9 cellular contexts compared by ENCODE assay signal in the genomic region with DNA sequence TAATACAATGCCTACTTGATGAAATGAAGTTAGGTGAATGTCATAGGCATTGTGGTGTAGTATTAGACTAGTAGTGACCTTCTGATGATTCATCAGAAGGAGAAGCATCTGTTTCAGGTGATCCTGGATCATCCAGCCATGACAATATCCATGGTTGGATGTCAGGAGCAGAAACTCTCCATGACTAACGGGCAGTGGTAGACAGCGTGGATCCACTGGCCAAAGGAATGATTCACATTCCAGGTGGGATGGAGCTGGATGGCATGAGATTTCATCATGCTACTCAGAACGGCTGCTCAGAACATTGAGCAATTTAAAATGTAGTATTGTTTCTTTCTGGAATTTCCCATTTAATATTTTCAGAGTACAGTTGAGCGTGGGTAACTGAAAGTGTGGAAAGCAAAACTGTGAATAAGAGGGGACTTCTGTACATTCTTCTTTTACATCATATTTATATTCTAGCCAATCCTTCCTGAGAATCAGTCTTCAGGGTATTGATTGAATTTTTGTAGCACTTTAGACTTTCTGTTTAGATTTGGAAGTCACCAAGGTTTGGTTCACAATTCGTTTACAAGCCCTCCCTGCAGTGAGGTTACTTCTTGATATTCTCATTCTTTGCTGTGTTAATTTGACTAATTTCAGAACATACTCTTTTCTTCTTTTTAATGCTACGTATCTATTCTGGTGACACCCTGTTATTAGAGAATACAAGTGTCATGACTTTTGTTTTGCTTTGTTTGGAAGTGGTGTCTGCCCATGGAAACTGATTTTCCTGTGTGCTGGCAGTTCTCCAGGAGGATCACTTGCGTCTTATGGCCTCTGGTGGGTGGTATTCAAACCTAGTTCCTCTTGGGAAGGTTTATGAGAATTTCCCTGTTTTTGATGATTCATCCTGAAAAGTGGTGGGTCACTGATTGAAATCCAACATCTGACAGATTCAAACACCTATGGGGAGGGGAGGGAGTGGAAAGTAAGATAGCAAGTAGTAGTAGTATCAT. TPM values are rescaled to one million over a fixed set of nuclear protein-coding genes. Genes with fewer than 3 reads are reported as not detected.
A peak's percentile ranks its signal among the peaks of the same experiment; 100 is the strongest.
DNase-seq lines count a peak whose midpoint lies in the region; ATAC-seq and TF ChIP-seq lines count a peak whose summit lies in the region.
"Had no signal": no experiment of that assay in that cellular context is flagged by ENCODE, and none has a peak within 500 bp of the region (broad histone marks: within the 10 kb centered on the region; RNA-seq: fewer than 3 reads in every experiment).

No MANE protein-coding gene starts in this region.

- ATAC-seq in stimulated activated naive CD8-positive, alpha-beta T cell treated with anti-CD3 and anti-CD28 coated beads, Interleukin-15, amount 100 ng/mL, for 72 hours: peak; percentile 82
- ATAC-seq in GM19035 (IDR thresholded peaks at IDR 0.05; ENCODE audit: unreplicated experiment): no peak

- no peaks in the 10 kb centered on the region for H3K36me3 Mint-ChIP-seq in MCF 10A (ENCODE audit: insufficient read depth, unreplicated experiment)

- no peaks in the 10 kb centered on the region for H3K27me3 Mint-ChIP-seq in MCF 10A (ENCODE audit: insufficient read depth, unreplicated experiment)
- no peaks in the 10 kb centered on the region for H3K27me3 Mint-ChIP-seq in stimulated activated naive CD8-positive, alpha-beta T cell treated with anti-CD3 and anti-CD28 coated beads, Interleukin-15, amount 100 ng/mL, for 72 hours

- H3K27ac ChIP-seq in breast epithelium (no peak overlapping the region), OCI-LY3 (ENCODE audit: low read length) (peak overlapping the region; percentile 91)

- peak overlapping the region; percentile 27; the same call in 1 of the 2 replicates for H2AFZ ChIP-seq in OCI-LY3 (ENCODE audit: low read depth, low read length)

- intact Hi-C loops in MCF 10A (cut with micrococcal nuclease) (loop anchor here (1.0 to 2.0 kb wide), 3 partner anchors 13 to 514 kb away; no protein-coding TSS in a partner anchor), breast epithelium (cut with DNase I; ENCODE audit: low total_unique reads) (no loop called here)

- no peak for TF ChIP-seq POLR2A in breast epithelium (IDR thresholded peaks at IDR 0.05)

- H3K27ac Mint-ChIP-seq in MCF 10A (ENCODE audit: low read depth, unreplicated experiment): peak overlapping the region; percentile 98
- H3K27ac Mint-ChIP-seq in stimulated activated naive CD8-positive, alpha-beta T cell treated with anti-CD3 and anti-CD28 coated beads, Interleukin-15, amount 100 ng/mL, for 72 hours: peak overlapping the region; percentile 87 to 95

- peak overlapping the region; percentile 54 for H3K9ac ChIP-seq in OCI-LY3 (ENCODE audit: low read length)

- peak overlapping the region; percentile 65 for H3K4me3 Mint-ChIP-seq in MCF 10A (ENCODE audit: unreplicated experiment)
- peak overlapping the region; percentile 60 to 63 for H3K4me3 Mint-ChIP-seq in stimulated activated naive CD8-positive, alpha-beta T cell treated with anti-CD3 and anti-CD28 coated beads, Interleukin-15, amount 100 ng/mL, for 72 hours

- H3K9me3 Mint-ChIP-seq in MCF 10A (ENCODE audit: unreplicated experiment): no peaks in the 10 kb centered on the region
- H3K9me3 Mint-ChIP-seq in stimulated activated naive CD8-positive, alpha-beta T cell treated with anti-CD3 and anti-CD28 coated beads, Interleukin-15, amount 100 ng/mL, for 72 hours: peaks cover 0 to 4% of the 10 kb centered on the region in 2 donors

- H3K36me3 ChIP-seq in breast epithelium (no peaks in the 10 kb centered on the region), OCI-LY3 (replicated peaks; ENCODE audit: low read depth, low read length) (no peaks in the 10 kb centered on the region)

- H3K4me3 ChIP-seq in breast epithelium (no peak overlapping the region), OCI-LY3 (ENCODE audit: low read length) (peak overlapping the region; percentile 61), epithelial cell of proximal tubule (ENCODE audit: low read depth, low read length) (no peak overlapping the region)

- POLR2A ChIA-PET in MCF 10A (lab: Yijun Ruan, JAX): interaction anchor here (0.7 to 2.9 kb wide), 8 partner anchors 11 to 78 kb away, joined by 3 to 12 read pairs (median 4); a partner anchor contains a TSS

- TF ChIP-seq CTCF in MCF 10A (IDR thresholded peaks at IDR 0.05; ENCODE audit: unreplicated experiment): no peak
- TF ChIP-seq CTCF in breast epithelium (IDR thresholded peaks at IDR 0.05): no peak
- no peak for TF ChIP-seq CTCF in OCI-LY3 (IDR thresholded peaks at IDR 0.05; ENCODE audit: low read depth, low read length)
- peak; percentile 40 for TF ChIP-seq CTCF in epithelial cell of proximal tubule (conservative IDR thresholded peaks at IDR 0.05; ENCODE audit: low read depth, low read length)

- H3K4me1 ChIP-seq in breast epithelium: no peaks in the 10 kb centered on the region
- peaks cover 51% of the 10 kb centered on the region for H3K4me1 ChIP-seq in OCI-LY3 (ENCODE audit: low read length)

- H3K27me3 ChIP-seq in breast epithelium: no peaks in the 10 kb centered on the region
- H3K27me3 ChIP-seq in OCI-LY3 (ENCODE audit: low read depth, low read length): no peaks in the 10 kb centered on the region

- peak; percentile 98 for DNase-seq in MCF 10A (ENCODE audit: unreplicated experiment)
- no peak for DNase-seq in breast epithelium (ENCODE audit: low spot score in 2 of 2)
- peak; percentile 96 for DNase-seq in epithelial cell of proximal tubule (ENCODE audit: low read depth)
- DNase-seq in stimulated activated naive CD8-positive, alpha-beta T cell treated with anti-CD3 and anti-CD28 coated beads, Interleukin-15, amount 100 ng/mL, for 72 hours: no peak
- no peak for DNase-seq in NCI-H82 (lab: John Stamatoyannopoulos, UW)
- no peak for DNase-seq in NCI-H2029 treated with DMSO at 0.1 percent for 48 hours (lab: John Stamatoyannopoulos, UW)
- DNase-seq: MV-4-11 had no signal

- no peaks in the 10 kb centered on the region for H3K79me2 ChIP-seq in OCI-LY3 (ENCODE audit: low read length)

- CTCF ChIA-PET in MCF 10A (lab: Yijun Ruan, JAX): interaction anchor here (0.6 to 2.0 kb wide), 6 partner anchors 10 to 121 kb away, joined by 3 to 5 read pairs (median 4); a partner anchor contains a TSS

- peaks cover 18% of the 10 kb centered on the region for H3K4me1 Mint-ChIP-seq in MCF 10A (ENCODE audit: insufficient read depth, unreplicated experiment)
- H3K4me1 Mint-ChIP-seq in stimulated activated naive CD8-positive, alpha-beta T cell treated with anti-CD3 and anti-CD28 coated beads, Interleukin-15, amount 100 ng/mL, for 72 hours: peaks cover 26% of the 10 kb centered on the region

- H3K9me3 ChIP-seq in breast epithelium (no peaks in the 10 kb centered on the region), OCI-LY3 (ENCODE audit: insufficient read depth, low read length) (no peaks in the 10 kb centered on the region)

- TSS peak; percentile 97 for BruUV-seq in MCF 10A (replicated peaks; lab: Mats Ljungman, UMichigan)

- H4K20me1 ChIP-seq in OCI-LY3 (ENCODE audit: insufficient read depth, low read length): no peaks in the 10 kb centered on the region

- H3K4me2 ChIP-seq in OCI-LY3 (ENCODE audit: low read length): peak overlapping the region; percentile 78

RNA-seq across cellular contexts. Expression of a gene that starts 12.2 kb away (rescaled TPM):
- total RNA-seq in MCF 10A (2022) (170 and 176 TPM in 2 replicates), breast epithelium (100 to 1,000 TPM in 1 of 3 donors, 10 to 100 TPM in 2; 86.5 to 157 (median 89.5) TPM), epithelial cell of proximal tubule (39.2 and 55.1 TPM in 2 replicates)

Comparison
In these comparisons a context has a peak if more than half of its experiments do, and no peak if none do; other contexts are left out.
1. DNase-seq: peak in MCF 10A (single experiment) and epithelial cell of proximal tubule (single experiment); none in breast epithelium (0 of 2), stimulated activated naive CD8-positive, alpha-beta T cell treated with anti-CD3 and anti-CD28 coated beads, Interleukin-15, amount 100 ng/mL, for 72 hours (0 of 2), NCI-H82 (single experiment) and NCI-H2029 treated with DMSO at 0.1 percent for 48 hours (single experiment).